Comparison of ENCODE assay signal across 38 cellular contexts in genomic region chr21:15401331-15401730, GRCh38.
"Had no signal": no experiment of that assay in that cellular context is flagged by ENCODE, and none has a peak within 500 bp of the region (broad histone marks: within the 10 kb centered on the region; RNA-seq: fewer than 3 reads in every experiment).

No MANE protein-coding gene starts in this region.

- H3K27me3 Mint-ChIP-seq: activated B cell treated with CpG ODN at 0.5 μM for 24 hours; activated CD4-positive, alpha-beta memory T cell treated with anti-CD3 and anti-CD28 coated beads for 36 hours; activated CD8-positive, alpha-beta memory T cell treated with anti-CD3 and anti-CD28 coated beads, Interleukin-2, amount 10 ng/mL, durations not matched to agents 7 days and 5 days; activated naive CD4-positive, alpha-beta T cell treated with anti-CD3 and anti-CD28 coated beads, Interleukin-2, amount 50 U/mL, for 24 hours; activated naive CD8-positive, alpha-beta T cell treated with anti-CD3 and anti-CD28 coated beads for 36 hours; activated naive CD8-positive, alpha-beta T cell treated with anti-CD3 and anti-CD28 coated beads, Interleukin-2, amount 50 U/mL, for 24 hours; brain; T-helper 17 cell had no signal

- H3K27ac ChIP-seq: adrenal gland, ascending aorta, breast epithelium, cardiac muscle cell, colonic mucosa, epithelial cell of prostate, esophagus squamous epithelium, foreskin keratinocyte, gastrocnemius medialis, heart left ventricle, WERI-Rb-1 had no signal

- H3K36me3 ChIP-seq: adrenal gland, ascending aorta, breast epithelium, cardiac muscle cell, colonic mucosa, esophagus squamous epithelium, gastrocnemius medialis, heart left ventricle, WERI-Rb-1 had no signal

- H3K27me3 ChIP-seq: adrenal gland, ascending aorta, breast epithelium, cardiac muscle cell, colonic mucosa, esophagus squamous epithelium, foreskin keratinocyte, gastrocnemius medialis, heart left ventricle had no signal

- H3K9me3 ChIP-seq: adrenal gland, ascending aorta, breast epithelium, colonic mucosa, esophagus squamous epithelium, gastrocnemius medialis had no signal

- H3K4me1 Mint-ChIP-seq: activated B cell treated with CpG ODN at 0.5 μM for 24 hours; activated CD8-positive, alpha-beta memory T cell treated with anti-CD3 and anti-CD28 coated beads, Interleukin-2, amount 10 ng/mL, durations not matched to agents 7 days and 5 days; activated naive CD4-positive, alpha-beta T cell treated with anti-CD3 and anti-CD28 coated beads, Interleukin-2, amount 50 U/mL, for 24 hours; activated naive CD8-positive, alpha-beta T cell treated with anti-CD3 and anti-CD28 coated beads for 36 hours; activated naive CD8-positive, alpha-beta T cell treated with anti-CD3 and anti-CD28 coated beads, Interleukin-2, amount 50 U/mL, for 24 hours; brain; T-helper 17 cell had no signal

- H3K4me3 Mint-ChIP-seq: activated B cell treated with CpG ODN at 0.5 μM for 24 hours; activated CD4-positive, alpha-beta memory T cell treated with anti-CD3 and anti-CD28 coated beads for 36 hours; activated CD8-positive, alpha-beta memory T cell treated with anti-CD3 and anti-CD28 coated beads, Interleukin-2, amount 10 ng/mL, durations not matched to agents 7 days and 5 days; activated CD8-positive, alpha-beta T cell treated with anti-CD3 and anti-CD28 coated beads, Interleukin-2, amount 10 ng/mL, durations not matched to agents 7 days and 5 days; activated naive CD4-positive, alpha-beta T cell treated with anti-CD3 and anti-CD28 coated beads for 36 hours; activated naive CD4-positive, alpha-beta T cell treated with anti-CD3 and anti-CD28 coated beads, Interleukin-2, amount 50 U/mL, for 24 hours; activated naive CD8-positive, alpha-beta T cell treated with anti-CD3 and anti-CD28 coated beads for 36 hours; activated naive CD8-positive, alpha-beta T cell treated with anti-CD3 and anti-CD28 coated beads, Interleukin-2, amount 50 U/mL, for 24 hours; activated T-helper 1 cell treated with anti-CD3 and anti-CD28 coated beads, Interleukin-12 subunit alpha, Interleukin-12 subunit beta, Interleukin-2, Interleukin-4 antibody, amounts not matched to agents 30 ng/mL and 10 ng/mL and 1 ng/mL, durations not matched to agents 14 hours and 24 hours and 36 hours; brain; T-helper 17 cell; T-helper 2 cell treated with Interferon-gamma antibody and Interleukin-4, amounts not matched to agents 5 μg/mL and 100 μg/mL, for 36 hours had no signal

- ATAC-seq: activated CD4-positive, CD25-positive, alpha-beta regulatory T cell treated with anti-CD3 and anti-CD28 coated beads, Interleukin-2, amount 50 U/mL, for 24 hours; activated CD8-positive, alpha-beta memory T cell treated with anti-CD3 and anti-CD28 coated beads, Interleukin-2, amount 10 ng/mL, durations not matched to agents 7 days and 5 days; activated CD8-positive, alpha-beta T cell treated with anti-CD3 and anti-CD28 coated beads, Interleukin-2, amount 10 ng/mL, durations not matched to agents 7 days and 5 days; activated naive CD8-positive, alpha-beta T cell treated with anti-CD3 and anti-CD28 coated beads, Interleukin-2, amount 50 U/mL, for 24 hours; foreskin keratinocyte; gastrocnemius medialis; heart left ventricle; T-helper 17 cell had no signal

- H3K9me3 Mint-ChIP-seq: activated B cell treated with CpG ODN at 0.5 μM for 24 hours; activated CD4-positive, alpha-beta memory T cell treated with anti-CD3 and anti-CD28 coated beads for 36 hours; activated naive CD4-positive, alpha-beta T cell treated with anti-CD3 and anti-CD28 coated beads for 36 hours; activated naive CD8-positive, alpha-beta T cell treated with anti-CD3 and anti-CD28 coated beads, Interleukin-2, amount 50 U/mL, for 24 hours; activated T-helper 1 cell treated with anti-CD3 and anti-CD28 coated beads, Interleukin-12 subunit alpha, Interleukin-12 subunit beta, Interleukin-2, Interleukin-4 antibody, amounts not matched to agents 30 ng/mL and 10 ng/mL and 1 ng/mL, durations not matched to agents 14 hours and 24 hours and 36 hours; activated T-helper 2 cell treated with anti-CD3 and anti-CD28 coated beads, Interferon-gamma antibody, Interleukin-2, Interleukin-4, amounts not matched to agents 10 μg/mL and 5 μg/mL and 100 μg/mL, durations not matched to agents 14 hours and 24 hours and 36 hours; T-helper 2 cell treated with Interferon-gamma antibody and Interleukin-4, amounts not matched to agents 5 μg/mL and 100 μg/mL, for 36 hours had no signal

- DNase-seq: activated B cell treated with CpG ODN at 0.5 μM for 24 hours; activated CD4-positive, alpha-beta memory T cell treated with anti-CD3 and anti-CD28 coated beads for 36 hours; activated CD4-positive, alpha-beta T cell treated with anti-CD3 and anti-CD28 coated beads for 48 hours; activated CD8-positive, alpha-beta memory T cell treated with anti-CD3 and anti-CD28 coated beads, Interleukin-2, amount 10 ng/mL, durations not matched to agents 7 days and 5 days; activated CD8-positive, alpha-beta memory T cell treated with anti-CD3 and anti-CD28 coated beads, Interleukin-2, amount 50 U/mL, for 4 hours; activated CD8-positive, alpha-beta T cell treated with anti-CD3 and anti-CD28 coated beads, Interleukin-2, amount 10 ng/mL, durations not matched to agents 7 days and 5 days; activated effector memory CD4-positive, alpha-beta T cell treated with anti-CD3 and anti-CD28 coated beads, Interleukin-2, amount 50 U/mL, for 16 hours; activated naive CD4-positive, alpha-beta T cell treated with anti-CD3 and anti-CD28 coated beads for 36 hours; activated naive CD8-positive, alpha-beta T cell treated with anti-CD3 and anti-CD28 coated beads for 36 hours; activated naive CD8-positive, alpha-beta T cell treated with anti-CD3 and anti-CD28 coated beads, Interleukin-2, amount 50 U/mL, for 24 hours; activated T-cell treated with anti-CD3 and anti-CD28 coated beads, Interleukin-2, amount 50 U/mL, for 1 hour; activated T-cell treated with anti-CD3 and anti-CD28 coated beads, Interleukin-2, amount 50 U/mL, for 48 hours; central memory CD4-positive, alpha-beta T cell; cerebellar nuclear complex; colonic mucosa; effector CD8-positive, alpha-beta T cell; esophagus squamous epithelium; foreskin keratinocyte; gastrocnemius medialis; glutamatergic neuron; heart left ventricle; T-helper 1 cell; T-helper 17 cell; T1000; WERI-Rb-1 had no signal

- H3K36me3 Mint-ChIP-seq: activated CD4-positive, alpha-beta memory T cell treated with anti-CD3 and anti-CD28 coated beads for 36 hours; activated CD8-positive, alpha-beta memory T cell treated with anti-CD3 and anti-CD28 coated beads, Interleukin-2, amount 10 ng/mL, durations not matched to agents 7 days and 5 days; activated naive CD4-positive, alpha-beta T cell treated with anti-CD3 and anti-CD28 coated beads, Interleukin-2, amount 50 U/mL, for 24 hours; activated naive CD8-positive, alpha-beta T cell treated with anti-CD3 and anti-CD28 coated beads for 36 hours; brain had no signal

- H3K4me1 ChIP-seq: ascending aorta, breast epithelium, colonic mucosa, esophagus squamous epithelium, foreskin keratinocyte, heart left ventricle had no signal

- FAIRE-seq: endometrium, endothelial cell of umbilical vein had no signal

- H3K27ac Mint-ChIP-seq: activated B cell treated with CpG ODN at 0.5 μM for 24 hours; activated CD4-positive, alpha-beta memory T cell treated with anti-CD3 and anti-CD28 coated beads for 36 hours; activated CD8-positive, alpha-beta memory T cell treated with anti-CD3 and anti-CD28 coated beads, Interleukin-2, amount 10 ng/mL, durations not matched to agents 7 days and 5 days; activated CD8-positive, alpha-beta T cell treated with anti-CD3 and anti-CD28 coated beads, Interleukin-2, amount 10 ng/mL, durations not matched to agents 7 days and 5 days; activated naive CD4-positive, alpha-beta T cell treated with anti-CD3 and anti-CD28 coated beads for 36 hours; activated naive CD4-positive, alpha-beta T cell treated with anti-CD3 and anti-CD28 coated beads, Interleukin-2, amount 50 U/mL, for 24 hours; activated naive CD8-positive, alpha-beta T cell treated with anti-CD3 and anti-CD28 coated beads for 36 hours; activated naive CD8-positive, alpha-beta T cell treated with anti-CD3 and anti-CD28 coated beads, Interleukin-2, amount 50 U/mL, for 24 hours; activated T-helper 1 cell treated with anti-CD3 and anti-CD28 coated beads, Interleukin-12 subunit alpha, Interleukin-12 subunit beta, Interleukin-2, Interleukin-4 antibody, amounts not matched to agents 30 ng/mL and 10 ng/mL and 1 ng/mL, durations not matched to agents 14 hours and 24 hours and 36 hours; activated T-helper 2 cell treated with anti-CD3 and anti-CD28 coated beads, Interferon-gamma antibody, Interleukin-2, Interleukin-4, amounts not matched to agents 10 μg/mL and 5 μg/mL and 100 μg/mL, durations not matched to agents 14 hours and 24 hours and 36 hours; brain; T-helper 17 cell; T-helper 2 cell treated with Interferon-gamma antibody and Interleukin-4, amounts not matched to agents 5 μg/mL and 100 μg/mL, for 36 hours had no signal

- H3K4me3 ChIP-seq: adrenal gland, ascending aorta, breast epithelium, cardiac muscle cell, colonic mucosa, esophagus squamous epithelium, gastrocnemius medialis, heart left ventricle had no signal
